Comparison of ENCODE assay signal across 11 cellular contexts in genomic region chr9:126411948-126412284, GRCh38.
DNase-seq lines count a peak whose midpoint lies in the region; TF ChIP-seq lines count a peak whose summit lies in the region.
"Had no signal": no experiment of that assay in that cellular context is flagged by ENCODE, and none has a peak within 500 bp of the region (broad histone marks: within the 10 kb centered on the region; RNA-seq: fewer than 3 reads in every experiment).

No MANE protein-coding gene starts in this region.

- POLR2A ChIA-PET in activated CD4-positive, alpha-beta memory T cell treated with anti-CD3 and anti-CD28 coated beads for 36 hours (lab: Charles Lee) = no interaction called here

- no peaks in the 10 kb centered on the region for H3K27me3 ChIP-seq in vagina

- H3K9me3 Mint-ChIP-seq in activated naive CD4-positive, alpha-beta T cell treated with anti-CD3 and anti-CD28 coated beads, Interleukin-2, amount 10 ng/mL, durations not matched to agents 7 days and 5 days = no peaks in the 10 kb centered on the region
- no peaks in the 10 kb centered on the region for H3K9me3 Mint-ChIP-seq in activated CD4-positive, alpha-beta memory T cell treated with anti-CD3 and anti-CD28 coated beads for 36 hours

- H3K4me3 Mint-ChIP-seq in activated naive CD4-positive, alpha-beta T cell treated with anti-CD3 and anti-CD28 coated beads, Interleukin-2, amount 10 ng/mL, durations not matched to agents 7 days and 5 days = peak overlapping the region; percentile 50
- H3K4me3 Mint-ChIP-seq in activated CD4-positive, alpha-beta memory T cell treated with anti-CD3 and anti-CD28 coated beads for 36 hours = peak overlapping the region; percentile 42

- peaks cover 57% of the 10 kb centered on the region for H3K4me1 Mint-ChIP-seq in activated naive CD4-positive, alpha-beta T cell treated with anti-CD3 and anti-CD28 coated beads, Interleukin-2, amount 10 ng/mL, durations not matched to agents 7 days and 5 days
- peaks cover 27% of the 10 kb centered on the region for H3K4me1 Mint-ChIP-seq in activated CD4-positive, alpha-beta memory T cell treated with anti-CD3 and anti-CD28 coated beads for 36 hours (ENCODE audit: low read depth)

- peak overlapping the region; percentile 95 for H3K27ac Mint-ChIP-seq in activated naive CD4-positive, alpha-beta T cell treated with anti-CD3 and anti-CD28 coated beads, Interleukin-2, amount 10 ng/mL, durations not matched to agents 7 days and 5 days
- H3K27ac Mint-ChIP-seq in activated CD4-positive, alpha-beta memory T cell treated with anti-CD3 and anti-CD28 coated beads for 36 hours = peak overlapping the region; percentile 61

- peaks cover 0 to 5% of the 10 kb centered on the region in 2 donors for H3K36me3 ChIP-seq in vagina

- TF ChIP-seq CTCF in vagina (IDR thresholded peaks at IDR 0.05) = no peak

- CTCF ChIA-PET in activated naive CD4-positive, alpha-beta T cell treated with anti-CD3 and anti-CD28 coated beads, Interleukin-2, amount 10 ng/mL, durations not matched to agents 7 days and 5 days (lab: Charles Lee) = interaction anchor here (1.2 to 1.4 kb wide), 3 partner anchors 13 to 79 kb away, joined by 3 to 8 read pairs (median 5); no protein-coding TSS in a partner anchor
- CTCF ChIA-PET in activated CD4-positive, alpha-beta memory T cell treated with anti-CD3 and anti-CD28 coated beads for 36 hours (lab: Charles Lee) = interaction anchor here (0.9 to 2.3 kb wide), 3 partner anchors 14 to 80 kb away, joined by 3 to 7 read pairs (median 3); no protein-coding TSS in a partner anchor

- H3K27me3 Mint-ChIP-seq in activated naive CD4-positive, alpha-beta T cell treated with anti-CD3 and anti-CD28 coated beads, Interleukin-2, amount 10 ng/mL, durations not matched to agents 7 days and 5 days = peaks cover 12% of the 10 kb centered on the region
- H3K27me3 Mint-ChIP-seq in activated CD4-positive, alpha-beta memory T cell treated with anti-CD3 and anti-CD28 coated beads for 36 hours = no peaks in the 10 kb centered on the region

- H3K4me1 ChIP-seq in vagina = peaks cover 9% of the 10 kb centered on the region
- H3K4me1 ChIP-seq: parathyroid adenoma had no signal

- no peak for DNase-seq in activated naive CD4-positive, alpha-beta T cell treated with anti-CD3 and anti-CD28 coated beads, Interleukin-2, amount 10 ng/mL, durations not matched to agents 7 days and 5 days
- DNase-seq in activated naive CD4-positive, alpha-beta T cell (lab: John Stamatoyannopoulos, UW) = no peak
- DNase-seq in Jurkat, Clone E6-1 (ENCODE audit: low read depth, low spot score) = no peak
- DNase-seq in activated CD4-positive, alpha-beta memory T cell treated with anti-CD3 and anti-CD28 coated beads for 36 hours = no peak
- no peak for DNase-seq in vagina (ENCODE audit: extremely low spot score in 2 of 2)
- no peak for DNase-seq in middle frontal gyrus (ENCODE audit: extremely low spot score, low spot score)
- DNase-seq in SKM-1 (lab: John Stamatoyannopoulos, UW; ENCODE audit: unreplicated experiment) = no peak
- DNase-seq in C1 segment of cervical spinal cord (lab: John Stamatoyannopoulos, UW) = no peak
- DNase-seq: NCI-H524 treated with DMSO at 0.1 percent for 48 hours had no signal

- peaks cover 1% of the 10 kb centered on the region for H3K36me3 Mint-ChIP-seq in activated naive CD4-positive, alpha-beta T cell treated with anti-CD3 and anti-CD28 coated beads, Interleukin-2, amount 10 ng/mL, durations not matched to agents 7 days and 5 days
- no peaks in the 10 kb centered on the region for H3K36me3 Mint-ChIP-seq in activated CD4-positive, alpha-beta memory T cell treated with anti-CD3 and anti-CD28 coated beads for 36 hours

- intact Hi-C loops in activated CD4-positive, alpha-beta memory T cell treated with anti-CD3 and anti-CD28 coated beads for 36 hours (cut with micrococcal nuclease) = loop anchor here (1.0 to 2.0 kb wide), 2 partner anchors 15 to 59 kb away; no protein-coding TSS in a partner anchor
- intact Hi-C loops in vagina (cut with DNase I) = no loop called here

- peak overlapping the region; percentile 43 for H3K4me3 ChIP-seq in Jurkat, Clone E6-1 (ENCODE audit: low read length)
- H3K4me3 ChIP-seq in vagina = no peak overlapping the region

- no peak for TF ChIP-seq POLR2A in vagina (IDR thresholded peaks at IDR 0.05)

- H3K9me3 ChIP-seq in vagina = no peaks in the 10 kb centered on the region

- H3K27ac ChIP-seq in vagina = peak overlapping the region; percentile 9
- H3K27ac ChIP-seq: C4-2B, parathyroid adenoma had no signal
